9 cellular contexts compared by ENCODE assay signal in genomic region chr6:11202513-11203305, GRCh38. TPM values are rescaled to one million over a fixed set of nuclear protein-coding genes. Genes with fewer than 3 reads are reported as not detected.
DNase-seq lines count a peak whose midpoint lies in the region; ATAC-seq and TF ChIP-seq lines count a peak whose summit lies in the region.
"Had no signal": no experiment of that assay in that cellular context is flagged by ENCODE, and none has a peak within 500 bp of the region (broad histone marks: within the 10 kb centered on the region; RNA-seq: fewer than 3 reads in every experiment).

No MANE protein-coding gene starts in this region.

- TF ChIP-seq CTCF in body of pancreas (IDR thresholded peaks at IDR 0.05) (no peak), transverse colon (IDR thresholded peaks at IDR 0.05) (no peak)

- no peaks in the 10 kb centered on the region for H3K9me3 Mint-ChIP-seq in activated naive CD4-positive, alpha-beta T cell treated with anti-CD3 and anti-CD28 coated beads for 36 hours

- H3K4me1 Mint-ChIP-seq in activated naive CD4-positive, alpha-beta T cell treated with anti-CD3 and anti-CD28 coated beads for 36 hours (ENCODE audit: low read depth), result peaks cover 45% of the 10 kb centered on the region

- in situ Hi-C loops in transverse colon (cut with MboI; ENCODE audit: low pct_ligation_motif_present in 1 of 4, low pct_unique_long_range_greater_than_20kb in 1 of 4, low sequenced_read_pairs in 3 of 4), result no loop called here

- H3K4me3 Mint-ChIP-seq in activated naive CD4-positive, alpha-beta T cell treated with anti-CD3 and anti-CD28 coated beads for 36 hours, result no peak overlapping the region

- no peak for TF ChIP-seq EP300 in transverse colon (IDR thresholded peaks at IDR 0.05; ENCODE audit: low read depth)

- peaks cover 36% of the 10 kb centered on the region for H3K36me3 Mint-ChIP-seq in activated naive CD4-positive, alpha-beta T cell treated with anti-CD3 and anti-CD28 coated beads for 36 hours (ENCODE audit: low read depth)

- H3K9me3 ChIP-seq in body of pancreas (no peaks in the 10 kb centered on the region), transverse colon (no peaks in the 10 kb centered on the region)

- intact Hi-C loops in activated naive CD4-positive, alpha-beta T cell treated with anti-CD3 and anti-CD28 coated beads for 36 hours (cut with micrococcal nuclease), result no loop called here
- intact Hi-C loops in body of pancreas (cut with DNase I), result no loop called here
- intact Hi-C loops in transverse colon (cut with DNase I; ENCODE audit: low total_unique reads), result no loop called here

- TF ChIP-seq POLR2A in body of pancreas (IDR thresholded peaks at IDR 0.05) (peak in 2 of 3 donors; percentile 21 to 34), transverse colon (IDR thresholded peaks at IDR 0.05) (no peak)

- peaks cover 44% of the 10 kb centered on the region for H3K4me1 ChIP-seq in body of pancreas
- H3K4me1 ChIP-seq in transverse colon, result peaks cover 4 to 46% (median 10%) of the 10 kb centered on the region in 4 donors

- H3K36me3 ChIP-seq in body of pancreas (replicated peaks in 1 of 2; ENCODE audit: insufficient read depth in 1 of 2, low read depth in 2 of 2) (no peaks in the 10 kb centered on the region), transverse colon (peaks cover 0 to 6% (median 0%) of the 10 kb centered on the region in 4 donors)

- no peak overlapping the region for H3K4me3 ChIP-seq in body of pancreas
- H3K4me3 ChIP-seq in transverse colon, result no peak overlapping the region

- H3K27me3 ChIP-seq in body of pancreas (no peaks in the 10 kb centered on the region), transverse colon (no peaks in the 10 kb centered on the region)

- no peaks in the 10 kb centered on the region for H3K27me3 Mint-ChIP-seq in activated naive CD4-positive, alpha-beta T cell treated with anti-CD3 and anti-CD28 coated beads for 36 hours (ENCODE audit: low read depth)

- peak; percentile 35 for DNase-seq in activated naive CD4-positive, alpha-beta T cell treated with anti-CD3 and anti-CD28 coated beads for 36 hours
- no peak for DNase-seq in activated naive CD4-positive, alpha-beta T cell (lab: John Stamatoyannopoulos, UW)
- DNase-seq in body of pancreas (peak; percentile 29 to 56 (median 52)), lung microvascular endothelial cell (ENCODE audit: low read depth in 2 of 2) (peak; percentile 49 to 95), transverse colon (no peak), AG08395 (ENCODE audit: low spot score) (no peak), GM19238 (ENCODE audit: insufficient read length, low spot score) (no peak)
- DNase-seq: activated CD4-positive, alpha-beta T cell treated with anti-CD3 and anti-CD28 coated beads for 48 hours had no signal

- ATAC-seq in body of pancreas (peak; percentile 58), GM21619 (IDR thresholded peaks at IDR 0.05; ENCODE audit: unreplicated experiment) (no peak)

- H3K27ac ChIP-seq in body of pancreas, result peak overlapping the region; percentile 55 to 79 (median 66)
- peak overlapping the region in 3 of 4 donors; percentile 4 to 27 (median 5) for H3K27ac ChIP-seq in transverse colon

- CTCF ChIA-PET in activated naive CD4-positive, alpha-beta T cell treated with anti-CD3 and anti-CD28 coated beads for 36 hours (lab: Charles Lee), result interaction anchor here (1.2 kb wide), 1 partner anchor 293 kb away, joined by 4 read pairs; no protein-coding TSS in a partner anchor

- 56 to 64% methylated on average over 9 of the region's 9 CpGs for WGBS in body of pancreas, 2 donors
- WGBS in transverse colon (ENCODE audit: low coverage in 1 of 2), 2 donors, result 60 to 80% methylated on average over 2 to 9 of the region's 9 CpGs

- H3K27ac Mint-ChIP-seq in activated naive CD4-positive, alpha-beta T cell treated with anti-CD3 and anti-CD28 coated beads for 36 hours, result no peak overlapping the region

RNA-seq across cellular contexts. Expression of gene NEDD9, which starts 29.8 kb away (rescaled TPM):
- 10 to 100 TPM; 17.5 to 18.8 TPM for total RNA-seq in activated naive CD4-positive, alpha-beta T cell treated with anti-CD3 and anti-CD28 coated beads for 36 hours
- total RNA-seq in body of pancreas (10 to 100 TPM; 22.8 to 58.3 TPM), lung microvascular endothelial cell (70.2 and 177 TPM in 2 replicates), transverse colon (10 to 100 TPM; 34.6 to 82.7 (median 72.3) TPM)

Comparison
In these comparisons a context has a peak if more than half of its experiments do, and no peak if none do; other contexts are left out.
1. DNase-seq: peak in activated naive CD4-positive, alpha-beta T cell treated with anti-CD3 and anti-CD28 coated beads for 36 hours (single experiment), body of pancreas (4 of 4) and lung microvascular endothelial cell (2 of 2); none in activated naive CD4-positive, alpha-beta T cell (0 of 4), transverse colon (single experiment), AG08395 (single experiment) and GM19238 (single experiment).